In the genomic region with DNA sequence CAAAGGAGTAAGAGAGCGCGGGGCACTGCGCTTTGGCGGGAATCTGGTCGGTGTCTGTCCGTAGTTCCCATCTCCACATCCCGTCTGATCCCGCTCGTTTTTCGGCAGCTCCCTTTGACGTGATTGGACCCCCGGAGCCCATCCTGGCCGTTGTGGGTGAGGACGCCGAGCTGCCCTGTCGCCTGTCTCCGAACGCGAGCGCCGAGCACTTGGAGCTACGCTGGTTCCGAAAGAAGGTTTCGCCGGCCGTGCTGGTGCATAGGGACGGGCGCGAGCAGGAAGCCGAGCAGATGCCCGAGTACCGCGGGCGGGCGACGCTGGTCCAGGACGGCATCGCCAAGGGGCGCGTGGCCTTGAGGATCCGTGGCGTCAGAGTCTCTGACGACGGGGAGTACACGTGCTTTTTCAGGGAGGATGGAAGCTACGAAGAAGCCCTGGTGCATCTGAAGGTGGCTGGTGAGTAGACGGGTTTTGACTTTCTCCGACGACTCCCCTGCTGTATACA, we compare ENCODE assay signal across 1 cellular context.
TF ChIP-seq lines count a peak whose summit lies in the region.

No MANE protein-coding gene starts in this region.

TF ChIP-seq in HepG2, 621 proteins besides CTCF, POLR2A, EP300 and RAD21 (continued from another document):
- TF ChIP-seq HOXA7 (CRISPR knock-in tag; IDR thresholded peaks at IDR 0.05) (no peak), SMAD1 (CRISPR knock-in tag; IDR thresholded peaks at IDR 0.05; ENCODE audit: borderline replicate concordance, low read depth) (no peak; the same call in 1 of the 2 replicates), SMARCE1 (IDR thresholded peaks at IDR 0.05; ENCODE audit: borderline replicate concordance) (no peak), NRL (CRISPR knock-in tag; IDR thresholded peaks at IDR 0.05; ENCODE audit: borderline replicate concordance) (0 out of 2 replicates have a peak, but pooled peaks have one; percentile 35), NR3C1 (CRISPR knock-in tag; IDR thresholded peaks at IDR 0.05) (no peak), HDAC6 (IDR thresholded peaks at IDR 0.05; ENCODE audit: low read depth, low read length) (no peak), RXRA (CRISPR knock-in tag; IDR thresholded peaks at IDR 0.05) (0 out of 2 replicates have a peak, but pooled peaks have one; percentile 21), PTBP1 (IDR thresholded peaks at IDR 0.05; ENCODE audit: low read depth, low read length, poor library complexity, severe bottlenecking) (no peak), HNRNPLL (IDR thresholded peaks at IDR 0.05; ENCODE audit: low read depth, low read length, poor library complexity, severe bottlenecking) (peak; percentile 92), NONO (IDR thresholded peaks at IDR 0.05) (no peak), NONO (CRISPR knock-in tag; conservative IDR thresholded peaks at IDR 0.05) (no peak), ZNF709 (CRISPR knock-in tag; IDR thresholded peaks at IDR 0.05) (no peak), ZNF543 (CRISPR knock-in tag; IDR thresholded peaks at IDR 0.05) (0 out of 2 replicates have a peak, but pooled peaks have one; percentile 38), ZMYM4 (CRISPR knock-in tag; IDR thresholded peaks at IDR 0.05) (no peak), ZNF619 (CRISPR knock-in tag; IDR thresholded peaks at IDR 0.05) (no peak), KDM3A (CRISPR knock-in tag; IDR thresholded peaks at IDR 0.05; ENCODE audit: low read depth) (no peak), DMAP1 (CRISPR knock-in tag; IDR thresholded peaks at IDR 0.05) (no peak), SOX13 (IDR thresholded peaks at IDR 0.05) (no peak), SOX13 (CRISPR knock-in tag; conservative IDR thresholded peaks at IDR 0.05 in 1 of 2, IDR thresholded peaks at IDR 0.05 in 1 of 2) (no peak), MTA1 (CRISPR knock-in tag; IDR thresholded peaks at IDR 0.05; ENCODE audit: borderline replicate concordance) (peak; percentile 81; the same call in 1 of the 2 replicates), ZNF431 (CRISPR knock-in tag; IDR thresholded peaks at IDR 0.05; ENCODE audit: borderline replicate concordance, low read depth) (no peak; the same call in 1 of the 2 replicates), HNF4G (IDR thresholded peaks at IDR 0.05; ENCODE audit: borderline replicate concordance, low read depth, low read length) (no peak), HNF4G (CRISPR knock-in tag; IDR thresholded peaks at IDR 0.05; ENCODE audit: borderline replicate concordance, low read depth) (no peak), ZNF891 (CRISPR knock-in tag; IDR thresholded peaks at IDR 0.05) (peak; percentile 61; the same call in 1 of the 2 replicates)
- TF ChIP-seq, protein P1, sequence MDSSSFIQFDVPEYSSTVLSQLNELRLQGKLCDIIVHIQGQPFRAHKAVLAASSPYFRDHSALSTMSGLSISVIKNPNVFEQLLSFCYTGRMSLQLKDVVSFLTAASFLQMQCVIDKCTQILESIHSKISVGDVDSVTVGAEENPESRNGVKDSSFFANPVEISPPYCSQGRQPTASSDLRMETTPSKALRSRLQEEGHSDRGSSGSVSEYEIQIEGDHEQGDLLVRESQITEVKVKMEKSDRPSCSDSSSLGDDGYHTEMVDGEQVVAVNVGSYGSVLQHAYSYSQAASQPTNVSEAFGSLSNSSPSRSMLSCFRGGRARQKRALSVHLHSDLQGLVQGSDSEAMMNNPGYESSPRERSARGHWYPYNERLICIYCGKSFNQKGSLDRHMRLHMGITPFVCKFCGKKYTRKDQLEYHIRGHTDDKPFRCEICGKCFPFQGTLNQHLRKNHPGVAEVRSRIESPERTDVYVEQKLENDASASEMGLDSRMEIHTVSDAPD (CRISPR knock-in tag; IDR thresholded peaks at IDR 0.05): no peak
- TF ChIP-seq, protein P2, sequence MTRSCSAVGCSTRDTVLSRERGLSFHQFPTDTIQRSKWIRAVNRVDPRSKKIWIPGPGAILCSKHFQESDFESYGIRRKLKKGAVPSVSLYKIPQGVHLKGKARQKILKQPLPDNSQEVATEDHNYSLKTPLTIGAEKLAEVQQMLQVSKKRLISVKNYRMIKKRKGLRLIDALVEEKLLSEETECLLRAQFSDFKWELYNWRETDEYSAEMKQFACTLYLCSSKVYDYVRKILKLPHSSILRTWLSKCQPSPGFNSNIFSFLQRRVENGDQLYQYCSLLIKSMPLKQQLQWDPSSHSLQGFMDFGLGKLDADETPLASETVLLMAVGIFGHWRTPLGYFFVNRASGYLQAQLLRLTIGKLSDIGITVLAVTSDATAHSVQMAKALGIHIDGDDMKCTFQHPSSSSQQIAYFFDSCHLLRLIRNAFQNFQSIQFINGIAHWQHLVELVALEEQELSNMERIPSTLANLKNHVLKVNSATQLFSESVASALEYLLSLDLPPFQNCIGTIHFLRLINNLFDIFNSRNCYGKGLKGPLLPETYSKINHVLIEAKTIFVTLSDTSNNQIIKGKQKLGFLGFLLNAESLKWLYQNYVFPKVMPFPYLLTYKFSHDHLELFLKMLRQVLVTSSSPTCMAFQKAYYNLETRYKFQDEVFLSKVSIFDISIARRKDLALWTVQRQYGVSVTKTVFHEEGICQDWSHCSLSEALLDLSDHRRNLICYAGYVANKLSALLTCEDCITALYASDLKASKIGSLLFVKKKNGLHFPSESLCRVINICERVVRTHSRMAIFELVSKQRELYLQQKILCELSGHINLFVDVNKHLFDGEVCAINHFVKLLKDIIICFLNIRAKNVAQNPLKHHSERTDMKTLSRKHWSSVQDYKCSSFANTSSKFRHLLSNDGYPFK (CRISPR knock-in tag; IDR thresholded peaks at IDR 0.05; ENCODE audit: borderline replicate concordance): 0 out of 2 replicates have a peak, but pooled peaks have one; percentile 26
- TF ChIP-seq, protein P3, sequence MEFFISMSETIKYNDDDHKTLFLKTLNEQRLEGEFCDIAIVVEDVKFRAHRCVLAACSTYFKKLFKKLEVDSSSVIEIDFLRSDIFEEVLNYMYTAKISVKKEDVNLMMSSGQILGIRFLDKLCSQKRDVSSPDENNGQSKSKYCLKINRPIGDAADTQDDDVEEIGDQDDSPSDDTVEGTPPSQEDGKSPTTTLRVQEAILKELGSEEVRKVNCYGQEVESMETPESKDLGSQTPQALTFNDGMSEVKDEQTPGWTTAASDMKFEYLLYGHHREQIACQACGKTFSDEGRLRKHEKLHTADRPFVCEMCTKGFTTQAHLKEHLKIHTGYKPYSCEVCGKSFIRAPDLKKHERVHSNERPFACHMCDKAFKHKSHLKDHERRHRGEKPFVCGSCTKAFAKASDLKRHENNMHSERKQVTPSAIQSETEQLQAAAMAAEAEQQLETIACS (CRISPR knock-in tag; IDR thresholded peaks at IDR 0.05): no peak
- TF ChIP-seq, protein P4, sequence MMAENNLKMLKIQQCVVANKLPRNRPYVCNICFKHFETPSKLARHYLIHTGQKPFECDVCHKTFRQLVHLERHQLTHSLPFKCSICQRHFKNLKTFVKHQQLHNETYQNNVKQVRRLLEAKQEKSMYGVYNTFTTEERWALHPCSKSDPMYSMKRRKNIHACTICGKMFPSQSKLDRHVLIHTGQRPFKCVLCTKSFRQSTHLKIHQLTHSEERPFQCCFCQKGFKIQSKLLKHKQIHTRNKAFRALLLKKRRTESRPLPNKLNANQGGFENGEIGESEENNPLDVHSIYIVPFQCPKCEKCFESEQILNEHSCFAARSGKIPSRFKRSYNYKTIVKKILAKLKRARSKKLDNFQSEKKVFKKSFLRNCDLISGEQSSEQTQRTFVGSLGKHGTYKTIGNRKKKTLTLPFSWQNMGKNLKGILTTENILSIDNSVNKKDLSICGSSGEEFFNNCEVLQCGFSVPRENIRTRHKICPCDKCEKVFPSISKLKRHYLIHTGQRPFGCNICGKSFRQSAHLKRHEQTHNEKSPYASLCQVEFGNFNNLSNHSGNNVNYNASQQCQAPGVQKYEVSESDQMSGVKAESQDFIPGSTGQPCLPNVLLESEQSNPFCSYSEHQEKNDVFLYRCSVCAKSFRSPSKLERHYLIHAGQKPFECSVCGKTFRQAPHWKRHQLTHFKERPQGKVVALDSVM (CRISPR knock-in tag; IDR thresholded peaks at IDR 0.05): no peak
